ENCODE assay signal across 32 cellular contexts in genomic region chr3:163547045-163547692, GRCh38.
"Had no signal": no experiment of that assay in that cellular context is flagged by ENCODE, and none has a peak within 500 bp of the region (broad histone marks: within the 10 kb centered on the region; RNA-seq: fewer than 3 reads in every experiment).

No MANE protein-coding gene starts in this region.

- H3K36me3 Mint-ChIP-seq: activated CD4-positive, alpha-beta memory T cell treated with anti-CD3 and anti-CD28 coated beads for 36 hours; activated naive CD4-positive, alpha-beta T cell treated with anti-CD3 and anti-CD28 coated beads, Interleukin-2, amount 50 U/mL, for 72 hours had no signal

- H3K27me3 Mint-ChIP-seq: activated B cell treated with CpG ODN at 0.5 μM for 24 hours; activated CD4-positive, alpha-beta memory T cell treated with anti-CD3 and anti-CD28 coated beads for 36 hours had no signal

- H3K36me3 ChIP-seq: adrenal gland, breast epithelium had no signal

- H3K9ac ChIP-seq: KMS-11 had no signal

- H3K4me1 ChIP-seq: breast epithelium had no signal

- H3K9me3 ChIP-seq: adrenal gland, body of pancreas, breast epithelium had no signal

- H3K27me3 ChIP-seq: adrenal gland, body of pancreas, breast epithelium had no signal

- H3K4me1 Mint-ChIP-seq: activated B cell treated with CpG ODN at 0.5 μM for 24 hours had no signal

- ATAC-seq: activated naive CD4-positive, alpha-beta T cell treated with anti-CD3 and anti-CD28 coated beads, Interleukin-2, amount 50 U/mL, for 72 hours; activated T-cell treated with anti-CD3 and anti-CD28 coated beads, Interleukin-2, amount 50 U/mL, for 4 hours; body of pancreas had no signal

- H3K27ac ChIP-seq: adrenal gland, body of pancreas, breast epithelium, KMS-11, VCaP had no signal

- DNase-seq: activated B cell treated with CpG ODN at 0.5 μM for 24 hours; activated CD4-positive, alpha-beta memory T cell treated with anti-CD3 and anti-CD28 coated beads for 36 hours; activated CD4-positive, alpha-beta T cell treated with anti-CD3 and anti-CD28 coated beads for 4 hours; activated CD4-positive, alpha-beta T cell treated with anti-CD3 and anti-CD28 coated beads, Interleukin-2, amount 50 U/mL, for 1 hour; activated CD4-positive, CD25-positive, alpha-beta regulatory T cell treated with anti-CD3 and anti-CD28 coated beads, Interleukin-2, amount 50 U/mL, for 72 hours; activated CD8-positive, alpha-beta memory T cell treated with anti-CD3 and anti-CD28 coated beads, Interleukin-2, amount 50 U/mL, for 4 hours; activated gamma-delta T cell treated with Interleukin-2 at 50 U/mL for 16 hours; activated naive CD4-positive, alpha-beta T cell treated with anti-CD3 and anti-CD28 coated beads for 36 hours; activated T-cell treated with anti-CD3 and anti-CD28 coated beads for 4 hours; activated T-cell treated with anti-CD3 and anti-CD28 coated beads, Interleukin-2, amount 50 U/mL, for 4 hours; adrenal gland; body of pancreas; caudate nucleus; cerebellar nuclear complex; NCI-H1092 treated with DMSO at 0.1 percent for 48 hours; NCI-H1417; NCI-H146; NCI-H187; NCI-H2081; NCI-H345; NCI-H69; NK-92 treated with Interleukin-12 subunit alpha and Interleukin-12 subunit beta, amount 100 ng/mL, for 24 hours; Right ventricle myocardium superior; SW 1271; T-helper 1 cell; T-helper 2 cell; T-helper 9 cell had no signal

- H3K4me3 Mint-ChIP-seq: activated B cell treated with CpG ODN at 0.5 μM for 24 hours; activated CD4-positive, alpha-beta memory T cell treated with anti-CD3 and anti-CD28 coated beads for 36 hours; activated naive CD4-positive, alpha-beta T cell treated with anti-CD3 and anti-CD28 coated beads for 36 hours; activated T-cell treated with anti-CD3 and anti-CD28 coated beads, Interleukin-2, amount 50 U/mL, for 4 hours; activated T-helper 1 cell treated with anti-CD3 and anti-CD28 coated beads, Interleukin-12 subunit alpha, Interleukin-12 subunit beta, Interleukin-2, Interleukin-4 antibody, amounts not matched to agents 30 ng/mL and 10 ng/mL and 1 ng/mL, durations not matched to agents 14 hours and 24 hours and 36 hours had no signal

- H3K4me3 ChIP-seq: adrenal gland, body of pancreas, breast epithelium had no signal

- H3K4me2 ChIP-seq: KMS-11 had no signal

- H3K27ac Mint-ChIP-seq: activated B cell treated with CpG ODN at 0.5 μM for 24 hours; activated CD4-positive, alpha-beta memory T cell treated with anti-CD3 and anti-CD28 coated beads for 36 hours; activated naive CD4-positive, alpha-beta T cell treated with anti-CD3 and anti-CD28 coated beads for 36 hours; activated naive CD4-positive, alpha-beta T cell treated with anti-CD3 and anti-CD28 coated beads, Interleukin-2, amount 50 U/mL, for 72 hours; activated T-helper 1 cell treated with anti-CD3 and anti-CD28 coated beads, Interleukin-12 subunit alpha, Interleukin-12 subunit beta, Interleukin-2, Interleukin-4 antibody, amounts not matched to agents 30 ng/mL and 10 ng/mL and 1 ng/mL, durations not matched to agents 14 hours and 24 hours and 36 hours had no signal
